ENCODE assay signal across 8 cellular contexts in the genomic region with DNA sequence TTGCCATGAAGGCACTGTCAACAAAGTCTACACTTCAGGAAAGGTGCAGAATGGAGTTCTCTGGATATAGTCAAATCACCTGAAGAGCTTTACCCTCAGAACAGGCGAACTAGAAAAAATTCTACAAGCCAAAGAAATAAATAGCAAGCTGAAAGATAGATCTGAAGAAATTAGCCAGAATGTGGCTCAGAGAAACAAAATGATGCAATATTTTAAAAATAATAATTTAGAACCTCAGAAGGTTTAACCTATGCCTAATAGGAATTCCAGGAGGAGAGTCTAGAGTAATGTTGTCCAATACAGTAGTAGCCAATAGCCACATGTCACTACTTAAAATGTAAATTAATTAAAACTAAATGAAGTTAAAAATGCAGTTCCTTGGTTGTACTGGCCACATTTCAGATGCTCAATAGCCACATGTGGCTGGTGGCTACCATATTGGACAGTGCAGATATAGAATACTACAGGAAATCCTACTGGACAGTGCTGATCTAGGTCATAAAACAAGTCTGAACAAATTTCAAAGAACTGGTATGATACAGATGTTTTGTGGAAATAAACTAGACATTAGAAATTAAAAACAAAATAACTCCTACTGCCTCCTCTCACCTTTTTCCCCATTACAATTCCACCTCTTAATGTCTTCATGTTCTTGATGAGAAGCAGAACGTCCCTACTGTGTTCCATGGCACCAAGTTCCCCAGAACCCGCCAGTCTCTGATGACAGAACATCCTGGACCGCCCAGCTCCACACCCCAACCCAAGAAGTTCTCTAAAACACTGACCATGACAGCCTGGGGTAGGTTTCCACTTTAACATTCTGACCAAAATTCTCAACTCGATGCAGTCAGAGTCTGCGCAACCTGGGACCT. TPM values are rescaled to one million over a fixed set of nuclear protein-coding genes. Genes with fewer than 3 reads are reported as not detected.
DNase-seq lines count a peak whose midpoint lies in the region; ATAC-seq and TF ChIP-seq lines count a peak whose summit lies in the region.

No MANE protein-coding gene starts in this region.

- H3K27ac ChIP-seq in GM23338 (ENCODE audit: low read depth) (no peak overlapping the region), endodermal cell (ENCODE audit: low read depth, low read length) (no peak overlapping the region)

- DNase-seq in GM23338 (ENCODE audit: low spot score), result no peak
- DNase-seq in NT2/D1 (ENCODE audit: low read depth, low spot score), result no peak
- DNase-seq in endodermal cell, result no peak
- peak; percentile 61 for DNase-seq in natural killer cell treated with Interleukin-12 subunit alpha and Interleukin-12 subunit beta and Interleukin-15 and Interleukin-18, amount 100 ng/mL, for 72 hours (ENCODE audit: low spot score)
- DNase-seq in stimulated activated CD4-positive, alpha-beta T cell treated with anti-CD3 and anti-CD28 coated beads, Interleukin-15, amount 100 ng/mL, for 24 hours, result no peak
- no peak for DNase-seq in NCI-H2029 treated with DMSO at 0.1 percent for 48 hours (lab: John Stamatoyannopoulos, UW)
- DNase-seq in activated CD4-positive, alpha-beta T cell treated with anti-CD3 and anti-CD28 coated beads, Interleukin-2, amount 50 U/mL, for 1 hour, result no peak

- peak overlapping the region; percentile 97 for H3K4me2 ChIP-seq in GM23338

- H3K27me3 ChIP-seq in GM23338 (ENCODE audit: insufficient read depth) (no peaks in the 10 kb centered on the region), NT2/D1 (ENCODE audit: insufficient read depth, insufficient read length) (no peaks in the 10 kb centered on the region), endodermal cell (ENCODE audit: control insufficient read depth, insufficient read depth, low read length, poor library complexity, severe bottlenecking) (no peaks in the 10 kb centered on the region)

- H3K4me1 Mint-ChIP-seq in GM23338, result peaks cover 2% of the 10 kb centered on the region; the same call in 1 of the 3 replicates
- peaks cover 13% of the 10 kb centered on the region for H3K4me1 Mint-ChIP-seq in endodermal cell
- peaks cover 20 to 26% of the 10 kb centered on the region in 2 donors for H3K4me1 Mint-ChIP-seq in natural killer cell treated with Interleukin-12 subunit alpha and Interleukin-12 subunit beta and Interleukin-15 and Interleukin-18, amount 100 ng/mL, for 72 hours (ENCODE audit: low read depth in 2 of 2)

- peak overlapping the region; percentile 97 for H2AFZ ChIP-seq in GM23338

- 20 to 33% methylated on average over 3 to 6 of the region's 6 CpGs for WGBS in endodermal cell (ENCODE audit: insufficient coverage in 1 of 2, insufficient read length in 1 of 2), 2 experiments

- no peaks in the 10 kb centered on the region for H3K36me3 Mint-ChIP-seq in GM23338 (ENCODE audit: low read depth)
- no peaks in the 10 kb centered on the region for H3K36me3 Mint-ChIP-seq in endodermal cell (ENCODE audit: low read depth)
- H3K36me3 Mint-ChIP-seq in natural killer cell treated with Interleukin-12 subunit alpha and Interleukin-12 subunit beta and Interleukin-15 and Interleukin-18, amount 100 ng/mL, for 72 hours, result peaks cover 7% of the 10 kb centered on the region

- no peaks in the 10 kb centered on the region for H3K36me3 ChIP-seq in GM23338 (ENCODE audit: insufficient read depth)
- no peaks in the 10 kb centered on the region for H3K36me3 ChIP-seq in NT2/D1 (ENCODE audit: insufficient read depth, insufficient read length, low read length)
- H3K36me3 ChIP-seq in endodermal cell (ENCODE audit: control insufficient read depth, insufficient read depth, low read length), result no peaks in the 10 kb centered on the region

- H4K20me1 ChIP-seq in GM23338 (replicated peaks; ENCODE audit: insufficient read depth), result no peaks in the 10 kb centered on the region

- no peaks in the 10 kb centered on the region for H3K9me3 ChIP-seq in NT2/D1 (ENCODE audit: insufficient read depth, low read length)
- H3K9me3 ChIP-seq in endodermal cell (ENCODE audit: control insufficient read depth, low read length), result peaks cover 9% of the 10 kb centered on the region

- H3K4me3 Mint-ChIP-seq in GM23338, result peak overlapping the region; percentile 95
- peak overlapping the region; percentile 95 for H3K4me3 Mint-ChIP-seq in endodermal cell
- H3K4me3 Mint-ChIP-seq in natural killer cell treated with Interleukin-12 subunit alpha and Interleukin-12 subunit beta and Interleukin-15 and Interleukin-18, amount 100 ng/mL, for 72 hours, result peak overlapping the region; percentile 98

- H3K9me3 Mint-ChIP-seq in GM23338 (no peaks in the 10 kb centered on the region), endodermal cell (peaks cover 4% of the 10 kb centered on the region)
- no peaks in the 10 kb centered on the region for H3K9me3 Mint-ChIP-seq in natural killer cell treated with Interleukin-12 subunit alpha and Interleukin-12 subunit beta and Interleukin-15 and Interleukin-18, amount 100 ng/mL, for 72 hours

- no peak for TF ChIP-seq CTCF in GM23338 (conservative IDR thresholded peaks at IDR 0.05; ENCODE audit: low read depth in 2 of 2)
- no peak for TF ChIP-seq CTCF in endodermal cell (conservative IDR thresholded peaks at IDR 0.05)

- H3F3A ChIP-seq in GM23338 (replicated peaks; ENCODE audit: low read depth), result peaks cover 6% of the 10 kb centered on the region; the same call in 1 of the 2 replicates

- peak overlapping the region; percentile 96 for H3K27ac Mint-ChIP-seq in GM23338
- H3K27ac Mint-ChIP-seq in endodermal cell, result peak overlapping the region; percentile 98
- peak overlapping the region; percentile 87 to 95 for H3K27ac Mint-ChIP-seq in natural killer cell treated with Interleukin-12 subunit alpha and Interleukin-12 subunit beta and Interleukin-15 and Interleukin-18, amount 100 ng/mL, for 72 hours

- peaks cover 9% of the 10 kb centered on the region for H3K27me3 Mint-ChIP-seq in GM23338 (ENCODE audit: insufficient read depth, low read depth, poor library complexity)
- H3K27me3 Mint-ChIP-seq in endodermal cell (ENCODE audit: insufficient read depth), result peaks cover 18% of the 10 kb centered on the region
- H3K27me3 Mint-ChIP-seq in natural killer cell treated with Interleukin-12 subunit alpha and Interleukin-12 subunit beta and Interleukin-15 and Interleukin-18, amount 100 ng/mL, for 72 hours, result peaks cover 0 to 2% of the 10 kb centered on the region in 2 donors

- no peaks in the 10 kb centered on the region for H3K9me2 ChIP-seq in GM23338 (ENCODE audit: insufficient read depth)

- H3K9ac ChIP-seq in NT2/D1 (ENCODE audit: insufficient read length, low read depth) (peak overlapping the region; percentile 42), endodermal cell (ENCODE audit: extremely low read depth, low read length, poor library complexity, severe bottlenecking) (peak overlapping the region; percentile 85)

- H3K79me2 ChIP-seq in GM23338 (replicated peaks; ENCODE audit: insufficient read depth), result no peaks in the 10 kb centered on the region

- H3K4me3 ChIP-seq in GM08714 (ENCODE audit: low read length), result peak overlapping the region; percentile 75
- H3K4me3 ChIP-seq in GM23338, result peak overlapping the region; percentile 76
- H3K4me3 ChIP-seq in NT2/D1 (ENCODE audit: insufficient read length, low read depth), result peak overlapping the region; percentile 63
- peak overlapping the region; percentile 97 for H3K4me3 ChIP-seq in endodermal cell (ENCODE audit: low read length)

- ATAC-seq in GM23338, result peak; percentile 49
- peak; percentile 62 to 67 for ATAC-seq in natural killer cell treated with Interleukin-12 subunit alpha and Interleukin-12 subunit beta and Interleukin-15 and Interleukin-18, amount 100 ng/mL, for 72 hours

- no peaks in the 10 kb centered on the region for H3K4me1 ChIP-seq in GM23338 (ENCODE audit: insufficient read depth)
- H3K4me1 ChIP-seq in NT2/D1 (ENCODE audit: insufficient read depth, insufficient read length), result no peaks in the 10 kb centered on the region
- H3K4me1 ChIP-seq in endodermal cell (ENCODE audit: control insufficient read depth, insufficient read depth, low read length), result peaks cover 10% of the 10 kb centered on the region

TF ChIP-seq in GM23338, 12 proteins besides CTCF, POLR2A, EP300 and RAD21:
- TF ChIP-seq EZH2 (IDR thresholded peaks at IDR 0.05; ENCODE audit: low read depth, unreplicated experiment), result no peak

RNA-seq across cellular contexts. Expression of a gene that starts 0.6 kb away (rescaled TPM):
- 1.3 and 3.1 TPM in 2 replicates for total RNA-seq in GM23338 (2014; rRNA removed; shearing (Covaris generic))
- polyA plus RNA-seq in GM23338 (2016; fragmentation: Nextera tagmentation; extraction: Ambion mirVana), result 8.4 and 9.3 TPM in 2 replicates
- 10 to 100 TPM in 1 of 2 donors, 1 to 10 TPM in 1; 6.0 to 15.8 TPM for total RNA-seq in endodermal cell
- 9.0 TPM for polyA plus RNA-seq in endodermal cell (2013, experiment 1 of 2)
- polyA plus RNA-seq in endodermal cell (2013, experiment 2 of 2), result 11.1 TPM
- 10 to 100 TPM; 13.1 to 14.9 TPM for total RNA-seq in natural killer cell treated with Interleukin-12 subunit alpha and Interleukin-12 subunit beta and Interleukin-15 and Interleukin-18, amount 100 ng/mL, for 72 hours

RNA-seq across cellular contexts. Expression of a gene that starts 26.9 kb away (rescaled TPM):
- 0.17 and 0.54 TPM in 2 replicates for total RNA-seq in GM23338 (2014; rRNA removed; shearing (Covaris generic))
- polyA plus RNA-seq in GM23338 (2016; fragmentation: Nextera tagmentation; extraction: Ambion mirVana), result 0.17 TPM in 1 of 2 replicates, not detected in the other
- under 1 TPM; 0.29 to 0.35 TPM for total RNA-seq in endodermal cell
- not detected for polyA plus RNA-seq in endodermal cell (2013, experiment 1 of 2)
- not detected for polyA plus RNA-seq in endodermal cell (2013, experiment 2 of 2)
- not detected for total RNA-seq in natural killer cell treated with Interleukin-12 subunit alpha and Interleukin-12 subunit beta and Interleukin-15 and Interleukin-18, amount 100 ng/mL, for 72 hours
